In genomic region chr11:15196704-15197103, GRCh38 we compare ENCODE assay signal across 25 cellular contexts.
"Had no signal": no experiment of that assay in that cellular context is flagged by ENCODE, and none has a peak within 500 bp of the region (broad histone marks: within the 10 kb centered on the region; RNA-seq: fewer than 3 reads in every experiment).

No MANE protein-coding gene starts in this region.

- H3K27ac ChIP-seq: esophagus muscularis mucosa, foreskin keratinocyte, gastroesophageal sphincter, heart left ventricle, left ventricle myocardium inferior, lower lobe of right lung, neutrophil, parathyroid adenoma, prostate gland, right atrium auricular region, sigmoid colon, spleen, testis had no signal

- H3K36me3 ChIP-seq: esophagus muscularis mucosa, gastroesophageal sphincter, heart left ventricle, left ventricle myocardium inferior, lower lobe of right lung, neutrophil, prostate gland, right atrium auricular region, sigmoid colon, spleen, tibial artery had no signal

- H3K27me3 ChIP-seq: esophagus muscularis mucosa, gastroesophageal sphincter, heart left ventricle, hepatocyte, neutrophil, right atrium auricular region, sigmoid colon, testis, tibial artery had no signal

- FAIRE-seq: colon, endothelial cell of umbilical vein, kidney had no signal

- H3K4me3 ChIP-seq: dorsolateral prefrontal cortex, esophagus muscularis mucosa, gastroesophageal sphincter, heart left ventricle, hepatocyte, left ventricle myocardium inferior, lower lobe of right lung, prostate gland, right atrium auricular region, sigmoid colon, spleen, testis, tibial artery had no signal

- H3K9me3 ChIP-seq: esophagus muscularis mucosa, gastroesophageal sphincter, heart left ventricle, left ventricle myocardium inferior, lower lobe of right lung, neutrophil, prostate gland, right atrium auricular region, sigmoid colon, spleen, testis, tibial artery had no signal

- H3K4me1 ChIP-seq: foreskin keratinocyte, lower lobe of right lung, parathyroid adenoma, prostate gland, spleen, testis had no signal

- DNase-seq: dorsolateral prefrontal cortex; effector CD8-positive, alpha-beta T cell; foreskin keratinocyte; heart left ventricle; kidney; left ventricle myocardium inferior; lower lobe of right lung; natural killer cell; sigmoid colon; spleen; stimulated activated CD4-positive, alpha-beta T cell treated with anti-CD3 and anti-CD28 coated beads, Interleukin-4, amount 100 ng/mL, for 4 hours; stimulated activated naive CD8-positive, alpha-beta T cell treated with anti-CD3 and anti-CD28 coated beads, Interleukin-15, Interleukin-2, amounts not matched to agents 100 U/mL and 50 U/mL, for 24 hours; substantia nigra; testis; tibial artery had no signal

- ATAC-seq: foreskin keratinocyte; gastroesophageal sphincter; heart left ventricle; stimulated activated memory B cell treated with anti-CD40 and anti-IgM and Interleukin-4, amounts not matched to agents 10 μg/mL and 1 μg/mL and 100 μg/mL, for 72 hours; stimulated activated naive CD8-positive, alpha-beta T cell treated with anti-CD3 and anti-CD28 coated beads, Interleukin-15, Interleukin-2, amounts not matched to agents 100 U/mL and 50 U/mL, for 24 hours had no signal
